ENCODE assay signal across 8 cellular contexts in the genomic region with DNA sequence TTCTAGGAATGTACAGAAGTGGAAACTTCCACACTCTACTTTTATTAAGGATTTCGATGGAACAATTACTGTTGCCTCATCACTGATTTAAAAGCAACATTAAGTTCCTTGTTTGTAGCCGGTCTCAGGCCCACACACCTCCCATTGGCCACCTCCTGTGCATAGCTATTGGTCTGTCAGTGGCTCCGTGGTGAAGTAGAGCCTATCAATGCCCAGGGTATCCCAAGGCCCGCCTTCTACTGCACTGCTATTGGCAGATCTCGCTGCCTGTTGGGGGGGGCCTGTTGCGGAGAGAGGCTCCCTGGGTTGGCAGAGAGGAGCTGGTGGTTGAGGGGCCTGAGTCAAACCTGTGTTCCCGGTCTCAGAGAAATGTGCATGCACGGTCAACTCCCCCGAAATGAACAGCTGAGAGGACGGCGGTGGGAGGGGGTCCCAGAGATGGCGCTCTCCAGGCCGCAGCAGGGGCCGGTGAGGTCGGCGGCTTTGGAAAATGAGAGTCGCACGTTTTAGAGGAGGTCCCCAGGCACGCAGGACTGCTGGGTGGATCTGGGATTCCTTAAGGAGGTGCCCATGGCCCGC. TPM values are rescaled to one million over a fixed set of nuclear protein-coding genes. Genes with fewer than 3 reads are reported as not detected.
DNase-seq lines count a peak whose midpoint lies in the region; ATAC-seq and TF ChIP-seq lines count a peak whose summit lies in the region.

No MANE protein-coding gene starts in this region.

- no peaks in the 10 kb centered on the region for H3K9me2 ChIP-seq in DOHH2 (replicated peaks; ENCODE audit: control insufficient read depth, low read length)
- no peaks in the 10 kb centered on the region for H3K9me2 ChIP-seq in Loucy (replicated peaks; ENCODE audit: low read depth, low read length)

- H3K36me3 ChIP-seq in DOHH2 (ENCODE audit: control insufficient read depth, low read length) (no peaks in the 10 kb centered on the region), Loucy (ENCODE audit: insufficient read depth, low read length) (no peaks in the 10 kb centered on the region), transverse colon (no peaks in the 10 kb centered on the region)

- in situ Hi-C loops in transverse colon (cut with MboI; ENCODE audit: low pct_ligation_motif_present in 1 of 4, low pct_unique_long_range_greater_than_20kb in 1 of 4, low sequenced_read_pairs in 3 of 4): no loop called here

- peak overlapping the region; percentile 84 for H3K9ac ChIP-seq in Loucy (ENCODE audit: low read depth, low read length, poor library complexity, severe bottlenecking)

- H2AFZ ChIP-seq in Loucy (ENCODE audit: low read length): peak overlapping the region; percentile 82

- no peaks in the 10 kb centered on the region for H3K27me3 ChIP-seq in DOHH2 (ENCODE audit: control insufficient read depth, low read length)
- H3K27me3 ChIP-seq in Loucy (ENCODE audit: insufficient read depth, low read length, poor library complexity, severe bottlenecking): no peaks in the 10 kb centered on the region
- H3K27me3 ChIP-seq in transverse colon: no peaks in the 10 kb centered on the region

- no peak for TF ChIP-seq EP300 in transverse colon (IDR thresholded peaks at IDR 0.05; ENCODE audit: low read depth)

- H3K9me3 ChIP-seq in DOHH2 (ENCODE audit: control insufficient read depth, insufficient read depth, low read length) (no peaks in the 10 kb centered on the region), Loucy (ENCODE audit: insufficient read depth, low read depth, low read length) (no peaks in the 10 kb centered on the region), transverse colon (no peaks in the 10 kb centered on the region)

- intact Hi-C loops in cardiac septum (cut with DNase I) (no loop called here), transverse colon (cut with DNase I; ENCODE audit: low total_unique reads) (no loop called here)

- DNase-seq in cardiac septum (ENCODE audit: low spot score) (peak; percentile 93), pons (ENCODE audit: low spot score) (peak; percentile 95), transverse colon (peak; percentile 90)

- 0 to 25% (median 1%) methylated on average over 9 to 20 of the region's 20 CpGs for WGBS in adipose tissue, 3 donors
- WGBS in transverse colon (ENCODE audit: low coverage in 1 of 2), 2 donors: 36% methylated on average over 20 of the region's 20 CpGs; no CpG with 5 or more reads in 1 of the 2 donors

- H3K4me1 ChIP-seq in DOHH2 (ENCODE audit: control insufficient read depth, low read length) (peaks cover 23% of the 10 kb centered on the region), Loucy (ENCODE audit: insufficient read depth, low read length, poor library complexity, severe bottlenecking) (peaks cover 16% of the 10 kb centered on the region), transverse colon (peaks cover 0 to 18% (median 1%) of the 10 kb centered on the region in 4 donors)

- peak; percentile 92 for ATAC-seq in GM21786 (IDR thresholded peaks at IDR 0.05; ENCODE audit: unreplicated experiment)
- ATAC-seq in SK-N-SH treated with all-trans-retinoic acid at 6 μM for 48 hours: peak; percentile 97

- H3F3A ChIP-seq in DOHH2 (ENCODE audit: control insufficient read depth, insufficient read depth): no peaks in the 10 kb centered on the region
- no peaks in the 10 kb centered on the region for H3F3A ChIP-seq in Loucy (ENCODE audit: low read depth)

- peaks cover 5% of the 10 kb centered on the region; the same call in 1 of the 2 replicates for H3K79me2 ChIP-seq in DOHH2 (ENCODE audit: control insufficient read depth, low read length)
- H3K79me2 ChIP-seq in Loucy (ENCODE audit: insufficient read depth, low read length): peaks cover 8% of the 10 kb centered on the region; the same call in 1 of the 2 replicates

- 0 out of 2 replicates have a peak overlapping the region, but pooled peaks have one; percentile 9 for H3K27ac ChIP-seq in DOHH2 (ENCODE audit: low read depth, low read length)
- peak overlapping the region; percentile 62 for H3K27ac ChIP-seq in adipose tissue (ENCODE audit: low read depth, low read length)
- H3K27ac ChIP-seq in transverse colon: peak overlapping the region; percentile 85 to 95 (median 88)

- peak; percentile 76 for TF ChIP-seq POLR2A in transverse colon (IDR thresholded peaks at IDR 0.05)

- H3K4me3 ChIP-seq in DOHH2 (ENCODE audit: low read length) (peak overlapping the region; percentile 84), Loucy (ENCODE audit: low read length, poor library complexity, severe bottlenecking) (peak overlapping the region; percentile 82), transverse colon (peak overlapping the region in 3 of 4 donors; percentile 33 to 56 (median 43))

- H4K20me1 ChIP-seq in DOHH2 (ENCODE audit: control insufficient read depth, insufficient read depth, low read depth, low read length) (no peaks in the 10 kb centered on the region), Loucy (ENCODE audit: insufficient read depth, low read length, poor library complexity, severe bottlenecking) (no peaks in the 10 kb centered on the region)

- TF ChIP-seq CTCF in DOHH2 (IDR thresholded peaks at IDR 0.05; ENCODE audit: low read depth, low read length, poor library complexity, severe bottlenecking) (no peak), Loucy (conservative IDR thresholded peaks at IDR 0.05; ENCODE audit: low read length) (no peak), transverse colon (IDR thresholded peaks at IDR 0.05) (no peak)

- H3K4me2 ChIP-seq in DOHH2 (ENCODE audit: low read length) (peak overlapping the region; percentile 71), Loucy (ENCODE audit: low read depth, low read length, poor library complexity, severe bottlenecking) (peak overlapping the region; percentile 89)

TF ChIP-seq in SK-N-SH treated with all-trans-retinoic acid at 6 μM for 48 hours, 23 proteins besides CTCF, POLR2A, EP300 and RAD21 (continues in another document):
- TF ChIP-seq ZNF70 (CRISPR knock-in tag; IDR thresholded peaks at IDR 0.05): no peak
- TF ChIP-seq ESRRG (CRISPR knock-in tag; IDR thresholded peaks at IDR 0.05): no peak
- TF ChIP-seq, protein P1, sequence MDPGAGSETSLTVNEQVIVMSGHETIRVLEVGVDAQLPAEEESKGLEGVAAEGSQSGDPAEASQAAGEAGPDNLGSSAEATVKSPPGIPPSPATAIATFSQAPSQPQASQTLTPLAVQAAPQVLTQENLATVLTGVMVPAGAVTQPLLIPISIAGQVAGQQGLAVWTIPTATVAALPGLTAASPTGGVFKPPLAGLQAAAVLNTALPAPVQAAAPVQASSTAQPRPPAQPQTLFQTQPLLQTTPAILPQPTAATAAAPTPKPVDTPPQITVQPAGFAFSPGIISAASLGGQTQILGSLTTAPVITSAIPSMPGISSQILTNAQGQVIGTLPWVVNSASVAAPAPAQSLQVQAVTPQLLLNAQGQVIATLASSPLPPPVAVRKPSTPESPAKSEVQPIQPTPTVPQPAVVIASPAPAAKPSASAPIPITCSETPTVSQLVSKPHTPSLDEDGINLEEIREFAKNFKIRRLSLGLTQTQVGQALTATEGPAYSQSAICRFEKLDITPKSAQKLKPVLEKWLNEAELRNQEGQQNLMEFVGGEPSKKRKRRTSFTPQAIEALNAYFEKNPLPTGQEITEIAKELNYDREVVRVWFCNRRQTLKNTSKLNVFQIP (CRISPR knock-in tag; IDR thresholded peaks at IDR 0.05; ENCODE audit: borderline replicate concordance, low read depth): no peak
- no peak for TF ChIP-seq SNAI2 (CRISPR knock-in tag; IDR thresholded peaks at IDR 0.05)
- TF ChIP-seq TCF4 (CRISPR knock-in tag; IDR thresholded peaks at IDR 0.05; ENCODE audit: borderline replicate concordance): no peak
- TF ChIP-seq ZFP3 (CRISPR knock-in tag; IDR thresholded peaks at IDR 0.05): no peak
- TF ChIP-seq OSR1 (CRISPR knock-in tag; IDR thresholded peaks at IDR 0.05): no peak
- no peak for TF ChIP-seq ZNF8 (CRISPR knock-in tag; IDR thresholded peaks at IDR 0.05)
- TF ChIP-seq TOX (CRISPR knock-in tag; IDR thresholded peaks at IDR 0.05; ENCODE audit: borderline replicate concordance): no peak
- no peak for TF ChIP-seq RARB (CRISPR knock-in tag; IDR thresholded peaks at IDR 0.05)
- TF ChIP-seq ARNTL (CRISPR knock-in tag; IDR thresholded peaks at IDR 0.05; ENCODE audit: borderline replicate concordance, low read depth): no peak
- no peak for TF ChIP-seq ZNF565 (CRISPR knock-in tag; conservative IDR thresholded peaks at IDR 0.05; ENCODE audit: low read depth)
- TF ChIP-seq, protein P2, sequence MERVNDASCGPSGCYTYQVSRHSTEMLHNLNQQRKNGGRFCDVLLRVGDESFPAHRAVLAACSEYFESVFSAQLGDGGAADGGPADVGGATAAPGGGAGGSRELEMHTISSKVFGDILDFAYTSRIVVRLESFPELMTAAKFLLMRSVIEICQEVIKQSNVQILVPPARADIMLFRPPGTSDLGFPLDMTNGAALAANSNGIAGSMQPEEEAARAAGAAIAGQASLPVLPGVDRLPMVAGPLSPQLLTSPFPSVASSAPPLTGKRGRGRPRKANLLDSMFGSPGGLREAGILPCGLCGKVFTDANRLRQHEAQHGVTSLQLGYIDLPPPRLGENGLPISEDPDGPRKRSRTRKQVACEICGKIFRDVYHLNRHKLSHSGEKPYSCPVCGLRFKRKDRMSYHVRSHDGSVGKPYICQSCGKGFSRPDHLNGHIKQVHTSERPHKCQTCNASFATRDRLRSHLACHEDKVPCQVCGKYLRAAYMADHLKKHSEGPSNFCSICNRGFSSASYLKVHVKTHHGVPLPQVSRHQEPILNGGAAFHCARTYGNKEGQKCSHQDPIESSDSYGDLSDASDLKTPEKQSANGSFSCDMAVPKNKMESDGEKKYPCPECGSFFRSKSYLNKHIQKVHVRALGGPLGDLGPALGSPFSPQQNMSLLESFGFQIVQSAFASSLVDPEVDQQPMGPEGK (CRISPR knock-in tag; IDR thresholded peaks at IDR 0.05; ENCODE audit: borderline replicate concordance): no peak
- TF ChIP-seq BACH2 (CRISPR knock-in tag; IDR thresholded peaks at IDR 0.05; ENCODE audit: borderline replicate concordance): no peak

RNA-seq across cellular contexts. Expression of a gene that starts 4.9 kb away (rescaled TPM):
- polyA plus RNA-seq in adipose tissue: 10 to 100 TPM; 34.3 to 54.8 (median 40.7) TPM
- total RNA-seq in cardiac septum (69.9 TPM), transverse colon (100 to 1,000 TPM in 2 of 4 donors, 10 to 100 TPM in 2; 58.4 to 247 (median 88.3) TPM)

RNA-seq across cellular contexts. Expression of a gene that starts 26.1 kb away (rescaled TPM):
- polyA plus RNA-seq in adipose tissue: 100 to 1,000 TPM in 2 of 3 donors, 10 to 100 TPM in 1; 56.0 to 538 (median 342) TPM
- 255 TPM for total RNA-seq in cardiac septum
- 10 to 100 TPM; 14.2 to 83.0 (median 43.6) TPM for total RNA-seq in transverse colon

Comparison
In these comparisons a context has a peak if more than half of its experiments do, and no peak if none do; other contexts are left out.
1. Peak in every context shown above with its lines: DNase-seq, ATAC-seq, H3K4me3 ChIP-seq and H3K27ac ChIP-seq.
2. H3K27ac ChIP-seq: peak in every context shown above with its lines; median percentile 88 in transverse colon; 62 in adipose tissue; 9 in DOHH2.